Comparison of ENCODE assay signal across 11 cellular contexts in the genomic region with DNA sequence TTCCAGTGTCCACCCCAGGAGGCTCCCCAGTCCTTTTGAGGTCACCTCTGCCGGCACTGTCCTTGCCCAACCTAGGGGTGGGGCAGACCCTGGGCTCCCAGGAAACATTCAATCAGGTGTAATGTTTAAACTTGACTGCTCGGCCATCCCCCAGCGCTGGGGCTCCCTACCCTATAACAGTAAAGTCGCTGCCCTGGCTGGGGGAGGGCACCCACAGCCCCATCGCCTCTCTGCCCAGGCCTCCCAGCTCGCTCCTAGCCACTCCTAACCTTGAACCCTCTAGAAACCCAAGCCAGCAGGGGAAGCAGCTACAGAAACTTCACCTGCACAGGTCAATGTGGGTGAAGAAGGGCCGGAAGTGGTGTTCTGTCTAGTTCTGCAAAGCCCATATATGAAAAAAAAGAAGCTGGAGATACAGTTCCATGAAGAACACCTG. TPM values are rescaled to one million over a fixed set of nuclear protein-coding genes. Genes with fewer than 3 reads are reported as not detected.
DNase-seq lines count a peak whose midpoint lies in the region; ATAC-seq and TF ChIP-seq lines count a peak whose summit lies in the region.
"Had no signal": no experiment of that assay in that cellular context is flagged by ENCODE, and none has a peak within 500 bp of the region (broad histone marks: within the 10 kb centered on the region; RNA-seq: fewer than 3 reads in every experiment).

No MANE protein-coding gene starts in this region.

- no peak overlapping the region for H2AFZ ChIP-seq in smooth muscle cell (ENCODE audit: low read depth)

- POLR2A ChIA-PET in T-cell (lab: Charles Lee), result no interaction called here

- peaks cover 3% of the 10 kb centered on the region for H3K4me1 ChIP-seq in iPS-15b (ENCODE audit: control insufficient read depth, insufficient read depth, low read length)
- H3K4me1 ChIP-seq in smooth muscle cell (ENCODE audit: low read depth), result no peaks in the 10 kb centered on the region

- H3K9ac ChIP-seq in iPS-15b (ENCODE audit: low read depth, low read length) (no peak overlapping the region), smooth muscle cell (ENCODE audit: low read depth) (no peak overlapping the region)

- H3K36me3 Mint-ChIP-seq in T-cell, result no peaks in the 10 kb centered on the region

- H3F3A ChIP-seq in smooth muscle cell (ENCODE audit: low read depth), result no peaks in the 10 kb centered on the region

- no peak overlapping the region for H3K4me2 ChIP-seq in smooth muscle cell

- TF ChIP-seq CTCF in GM13977 (IDR thresholded peaks at IDR 0.05; ENCODE audit: extremely low read depth, insufficient read depth, missing control alignments), result no peak
- no peak for TF ChIP-seq CTCF in smooth muscle cell (IDR thresholded peaks at IDR 0.05; ENCODE audit: borderline replicate concordance, insufficient read depth, poor library complexity, severe bottlenecking)

- H3K4me3 Mint-ChIP-seq in T-cell, result peak overlapping the region; percentile 71 to 86 (median 75)

- in situ Hi-C loops in GM13977 (cut with MboI; ENCODE audit: low pct_unique_long_range_greater_than_20kb, low sequenced_read_pairs, unreplicated experiment), result no loop called here

- H3K4me1 Mint-ChIP-seq in T-cell, result peaks cover 10 to 15% (median 11%) of the 10 kb centered on the region in 3 donors

- CTCF ChIA-PET in T-cell (lab: Charles Lee), result interaction anchor here in 1 of 2 donors (0.7 kb wide), 1 partner anchor 53 kb away, joined by 4 read pairs; no protein-coding TSS in a partner anchor

- H3K4me3 ChIP-seq in iPS-15b (ENCODE audit: low read depth, low read length) (peak overlapping the region; percentile 61), smooth muscle cell (peak overlapping the region; percentile 70)

- ATAC-seq in T-cell (replicated peaks in 1 of 4) (no peak), HG03175 (IDR thresholded peaks at IDR 0.05; ENCODE audit: unreplicated experiment) (no peak)

- H3K9me3 Mint-ChIP-seq in T-cell, result no peaks in the 10 kb centered on the region
- H3K9me3 Mint-ChIP-seq: activated T-helper 2 cell treated with anti-CD3 and anti-CD28 coated beads, Interferon-gamma antibody, Interleukin-2, Interleukin-4, amounts not matched to agents 10 μg/mL and 5 μg/mL and 100 μg/mL, durations not matched to agents 14 hours and 24 hours and 36 hours had no signal

- H3K27me3 Mint-ChIP-seq in T-cell, result peaks cover 10 to 18% of the 10 kb centered on the region in 2 donors

- no peaks in the 10 kb centered on the region for H3K79me2 ChIP-seq in smooth muscle cell (ENCODE audit: low read depth)

- H3K27ac Mint-ChIP-seq in T-cell, result no peak overlapping the region
- H3K27ac Mint-ChIP-seq: activated T-helper 2 cell treated with anti-CD3 and anti-CD28 coated beads, Interferon-gamma antibody, Interleukin-2, Interleukin-4, amounts not matched to agents 10 μg/mL and 5 μg/mL and 100 μg/mL, durations not matched to agents 14 hours and 24 hours and 36 hours had no signal

- DNase-seq in GM13977 (ENCODE audit: low spot score) (peak; percentile 30), T-cell (no peak), smooth muscle cell (lab: John Stamatoyannopoulos, UW; ENCODE audit: unreplicated experiment) (no peak), cortex of kidney (lab: John Stamatoyannopoulos, UW) (no peak), A172 (ENCODE audit: low spot score) (no peak), KG1 (lab: John Stamatoyannopoulos, UW) (no peak)
- DNase-seq: foreskin keratinocyte, KBM-7 had no signal

- no peak overlapping the region for H3K27ac ChIP-seq in smooth muscle cell (ENCODE audit: low read depth)
- H3K27ac ChIP-seq: foreskin keratinocyte had no signal

- H3K27me3 ChIP-seq in iPS-15b (ENCODE audit: control insufficient read depth, insufficient read depth, low read length) (peaks cover 34% of the 10 kb centered on the region), smooth muscle cell (ENCODE audit: low read depth) (no peaks in the 10 kb centered on the region)

- 76% methylated on average over 7 of the region's 7 CpGs for WGBS in smooth muscle cell (ENCODE audit: low lambda C conversion rate)

- H3K9me3 ChIP-seq in iPS-15b (ENCODE audit: control insufficient read depth, insufficient read depth, low read length) (no peaks in the 10 kb centered on the region), smooth muscle cell (replicated peaks; ENCODE audit: low read depth) (no peaks in the 10 kb centered on the region)

- H3K36me3 ChIP-seq in iPS-15b (ENCODE audit: control insufficient read depth, insufficient read depth, low read length), result no peaks in the 10 kb centered on the region
- no peaks in the 10 kb centered on the region for H3K36me3 ChIP-seq in smooth muscle cell (ENCODE audit: low read depth)

- H4K20me1 ChIP-seq in smooth muscle cell (ENCODE audit: low read depth), result no peaks in the 10 kb centered on the region

RNA-seq across cellular contexts. Expression of a gene that starts 1.3 kb away (rescaled TPM):
- total RNA-seq in T-cell, result 1 to 10 TPM in 2 of 5 donors, under 1 TPM in 3; 0.68 to 2.2 (median 0.99) TPM
- 2.8 and 3.5 TPM in 2 replicates for total RNA-seq in smooth muscle cell
- 1.3 and 3.9 TPM in 2 replicates for polyA plus RNA-seq in smooth muscle cell
- total RNA-seq in A172 (2014; rRNA removed; shearing (Covaris generic)), result 1.5 and 1.8 TPM in 2 replicates
